2 cellular contexts compared by ENCODE assay signal in genomic region chr13:52102423-52102822, GRCh38. TPM values are rescaled to one million over a fixed set of nuclear protein-coding genes. Genes with fewer than 3 reads are reported as not detected.
"Had no signal": no experiment of that assay in that cellular context is flagged by ENCODE, and none has a peak within 500 bp of the region (broad histone marks: within the 10 kb centered on the region; RNA-seq: fewer than 3 reads in every experiment).

No MANE protein-coding gene starts in this region.

RNA-seq across cellular contexts. Expression of gene NEK5, which starts 26.4 kb away (rescaled TPM):
- total RNA-seq: M059J, SJSA1 had no signal
